In the genomic region with DNA sequence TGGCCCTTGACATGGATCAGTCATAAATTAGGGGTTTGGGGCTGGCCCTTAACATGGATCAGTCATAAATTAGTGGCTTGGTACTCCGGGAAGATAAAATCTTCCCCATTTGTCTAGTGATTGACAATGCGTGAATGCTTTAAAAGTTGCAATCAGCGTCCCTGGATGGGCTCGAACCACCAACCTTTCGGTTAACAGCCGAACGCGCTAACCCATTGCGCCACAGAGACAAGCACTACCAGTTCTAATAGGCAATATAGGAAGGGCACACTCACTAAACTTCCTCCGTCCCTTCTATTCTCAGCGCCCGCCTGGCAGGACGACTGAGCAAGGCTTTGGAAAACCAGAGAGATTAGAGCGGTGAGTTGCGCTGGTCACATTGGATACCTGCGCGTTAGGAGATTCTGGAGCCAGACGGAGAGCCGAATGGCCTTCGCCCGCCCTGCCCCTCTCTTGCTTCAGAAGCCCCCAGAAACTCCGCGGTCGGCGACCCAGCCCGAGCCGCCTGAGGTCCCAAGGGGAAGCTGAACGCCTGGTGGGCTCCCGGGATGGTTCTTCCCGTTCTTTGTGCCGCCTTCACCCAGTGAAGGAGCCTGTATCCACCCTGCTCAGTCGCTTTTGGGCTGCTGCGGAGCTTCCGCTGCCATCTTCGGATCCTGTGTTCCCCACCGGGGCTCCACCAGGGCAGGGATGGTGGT, we compare ENCODE assay signal across 10 cellular contexts.
DNase-seq lines count a peak whose midpoint lies in the region; ATAC-seq, FAIRE-seq and TF ChIP-seq lines count a peak whose summit lies in the region.
"Had no signal": no experiment of that assay in that cellular context is flagged by ENCODE, and none has a peak within 500 bp of the region (broad histone marks: within the 10 kb centered on the region; RNA-seq: fewer than 3 reads in every experiment).

No MANE protein-coding gene starts in this region.

- TF ChIP-seq CTCF in liver (IDR thresholded peaks at IDR 0.05; ENCODE audit: low read depth, low read length, missing input control): no peak
- no peak for TF ChIP-seq CTCF in HepG2 (CRISPR knock-in tag; IDR thresholded peaks at IDR 0.05)

- FAIRE-seq in HepG2 (lab: Jason Lieb, UNC): no peak

- H3K4me3 ChIP-seq in liver (ENCODE audit: low read depth in 1 of 3, low read length in 3 of 3) (peak overlapping the region; percentile 23 to 82 (median 60)), HepG2 (replicated peaks in 1 of 3; ENCODE audit: insufficient read depth in 1 of 3, low read depth in 2 of 3, low read length in 3 of 3) (no peak overlapping the region)

- H3K9ac ChIP-seq in liver (ENCODE audit: low read depth in 1 of 2, low read length in 2 of 2): peak overlapping the region in 1 of 2 donors; percentile 89
- H3K9ac ChIP-seq in HepG2 (ENCODE audit: insufficient read depth, low read depth, low read length): no peak overlapping the region

- H3K4me2 ChIP-seq in HepG2 (ENCODE audit: low read depth, low read length): no peak overlapping the region

- no peaks in the 10 kb centered on the region for H4K20me1 ChIP-seq in HepG2 (ENCODE audit: insufficient read depth, low read length)

- no peak for ATAC-seq in HepG2

- H3K79me2 ChIP-seq in HepG2 (ENCODE audit: insufficient read depth, low read length): no peaks in the 10 kb centered on the region

- DNase-seq in HepG2 (ENCODE audit: low spot score) (no peak), amniotic epithelial cell (ENCODE audit: low read depth) (peak; percentile 3), kidney glomerular epithelial cell (lab: John Stamatoyannopoulos, UW) (peak; percentile 38), activated gamma-delta T cell (lab: John Stamatoyannopoulos, UW) (no peak), NOMO-1 treated with dmso at 0.1 percent for 144 hours (lab: John Stamatoyannopoulos, UW; ENCODE audit: unreplicated experiment) (no peak), retina (no peak)
- DNase-seq in NK-92 treated with Interleukin-12 subunit alpha and Interleukin-12 subunit beta, amount 100 ng/mL, for 24 hours (lab: John Stamatoyannopoulos, UW): no peak
- DNase-seq: activated naive CD4-positive, alpha-beta T cell; CD4-positive, CD25-positive, alpha-beta regulatory T cell had no signal

- TF ChIP-seq POLR2A in HepG2 (IDR thresholded peaks at IDR 0.05; ENCODE audit: insufficient read depth in 1 of 2, low read depth in 2 of 2, low read length in 2 of 2): no peak

- WGBS in liver: 5% methylated on average over 36 of the region's 36 CpGs
- WGBS in HepG2 (ENCODE audit: low lambda C conversion rate): 46% methylated on average over 18 of the region's 36 CpGs

- intact Hi-C loops in HepG2 (cut with micrococcal nuclease; ENCODE audit: unreplicated experiment): no loop called here

- TF ChIP-seq RAD21 in liver (IDR thresholded peaks at IDR 0.05) (no peak), HepG2 (CRISPR knock-in tag; IDR thresholded peaks at IDR 0.05) (no peak)

- POLR2A ChIA-PET in HepG2 (lab: Yijun Ruan, JAX): no interaction called here

- in situ Hi-C loops in HepG2 (cut with HindIII; ENCODE audit: extremely low pct_ligation_motif_present, low pct_unique_long_range_greater_than_20kb): no loop called here

- no peak overlapping the region for H2AFZ ChIP-seq in HepG2 (ENCODE audit: low read length)

- BruUV-seq in HepG2 (replicated peaks; lab: Mats Ljungman, UMichigan): no TSS peak

- no peaks in the 10 kb centered on the region for H3K4me1 ChIP-seq in liver (ENCODE audit: control insufficient read depth in 4 of 4, insufficient read depth in 4 of 4, low read length in 3 of 4)
- no peaks in the 10 kb centered on the region for H3K4me1 ChIP-seq in HepG2 (ENCODE audit: insufficient read depth, low read length)

- H3K27me3 ChIP-seq in liver (ENCODE audit: control insufficient read depth in 4 of 4, insufficient read depth in 4 of 4, low read length in 3 of 4) (no peaks in the 10 kb centered on the region), HepG2 (ENCODE audit: control insufficient read depth in 1 of 2, insufficient read depth in 2 of 2, low read length in 2 of 2) (peaks cover 4 to 14% of the 10 kb centered on the region in 2 experiments; a peak in 3 of 5 replicates)

- H3K36me3 ChIP-seq in liver (ENCODE audit: control insufficient read depth in 4 of 4, insufficient read depth in 3 of 4, low read depth in 1 of 4, low read length in 3 of 4) (no peaks in the 10 kb centered on the region), HepG2 (replicated peaks in 1 of 2; ENCODE audit: control insufficient read depth in 1 of 2, insufficient read depth in 2 of 2, low read length in 2 of 2) (no peaks in the 10 kb centered on the region)

- H3K9me3 ChIP-seq in liver (ENCODE audit: control insufficient read depth in 4 of 4, low read length in 3 of 4) (no peaks in the 10 kb centered on the region), HepG2 (ENCODE audit: low read length) (no peaks in the 10 kb centered on the region)

- H3K27ac ChIP-seq in liver (ENCODE audit: low read depth in 1 of 2, low read length in 2 of 2) (peak overlapping the region; percentile 56 to 75), HepG2 (ENCODE audit: extremely low read length, insufficient read depth, low read length) (no peak overlapping the region)

- CTCF ChIA-PET in HepG2 (lab: Yijun Ruan, JAX; ENCODE audit: low intra/inter-chr PET ratio, low total read pairs): no interaction called here

- TF ChIP-seq EP300 in HepG2 (IDR thresholded peaks at IDR 0.05; ENCODE audit: low read depth in 2 of 2, low read length in 2 of 2): no peak
- no peak for TF ChIP-seq EP300 in HepG2 (CRISPR knock-in tag; IDR thresholded peaks at IDR 0.05; ENCODE audit: borderline replicate concordance)

TF ChIP-seq in liver, 16 proteins besides CTCF, POLR2A, EP300 and RAD21 (continues in another document):
- TF ChIP-seq, protein P1, sequence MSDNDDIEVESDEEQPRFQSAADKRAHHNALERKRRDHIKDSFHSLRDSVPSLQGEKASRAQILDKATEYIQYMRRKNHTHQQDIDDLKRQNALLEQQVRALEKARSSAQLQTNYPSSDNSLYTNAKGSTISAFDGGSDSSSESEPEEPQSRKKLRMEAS (IDR thresholded peaks at IDR 0.05): peak; percentile 12
- TF ChIP-seq TAF1 (conservative IDR thresholded peaks at IDR 0.05) (peak; percentile 71), REST (IDR thresholded peaks at IDR 0.05) (peak; percentile 18), YY1 (IDR thresholded peaks at IDR 0.05) (peak; percentile 15), FOXA1 (IDR thresholded peaks at IDR 0.05) (no peak)

TF ChIP-seq in HepG2, 621 proteins besides CTCF, POLR2A, EP300 and RAD21:
- no peak for TF ChIP-seq MAF1 (CRISPR knock-in tag; IDR thresholded peaks at IDR 0.05; ENCODE audit: borderline replicate concordance)
- TF ChIP-seq POLR2AphosphoS2 (IDR thresholded peaks at IDR 0.05; ENCODE audit: low read depth, low read length): no peak
- no peak for TF ChIP-seq RFX5 (IDR thresholded peaks at IDR 0.05; ENCODE audit: low read depth, low read length)
- no peak for TF ChIP-seq ZSCAN20 (CRISPR knock-in tag; IDR thresholded peaks at IDR 0.05; ENCODE audit: borderline replicate concordance)
- TF ChIP-seq ZNF569 (CRISPR knock-in tag; IDR thresholded peaks at IDR 0.05; ENCODE audit: borderline replicate concordance): no peak
- no peak for TF ChIP-seq MLXIP (CRISPR knock-in tag; IDR thresholded peaks at IDR 0.05; ENCODE audit: borderline replicate concordance)
- TF ChIP-seq, protein P2, sequence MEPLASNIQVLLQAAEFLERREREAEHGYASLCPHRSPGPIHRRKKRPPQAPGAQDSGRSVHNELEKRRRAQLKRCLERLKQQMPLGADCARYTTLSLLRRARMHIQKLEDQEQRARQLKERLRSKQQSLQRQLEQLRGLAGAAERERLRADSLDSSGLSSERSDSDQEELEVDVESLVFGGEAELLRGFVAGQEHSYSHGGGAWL (CRISPR knock-in tag; IDR thresholded peaks at IDR 0.05): no peak
- TF ChIP-seq, protein P3, sequence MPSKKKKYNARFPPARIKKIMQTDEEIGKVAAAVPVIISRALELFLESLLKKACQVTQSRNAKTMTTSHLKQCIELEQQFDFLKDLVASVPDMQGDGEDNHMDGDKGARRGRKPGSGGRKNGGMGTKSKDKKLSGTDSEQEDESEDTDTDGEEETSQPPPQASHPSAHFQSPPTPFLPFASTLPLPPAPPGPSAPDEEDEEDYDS (CRISPR knock-in tag; IDR thresholded peaks at IDR 0.05): no peak

Comparison
In these comparisons a context has a peak if more than half of its experiments do, and no peak if none do; other contexts are left out.
1. H3K4me3 ChIP-seq: peak in liver (3 of 3); none in HepG2 (0 of 3).
2. DNase-seq: peak in amniotic epithelial cell (single experiment) and kidney glomerular epithelial cell (single experiment); none in HepG2 (single experiment), activated gamma-delta T cell (single experiment), NOMO-1 treated with dmso at 0.1 percent for 144 hours (single experiment), retina (single experiment) and NK-92 treated with Interleukin-12 subunit alpha and Interleukin-12 subunit beta, amount 100 ng/mL, for 24 hours (single experiment).